Comparison of ENCODE assay signal across 22 cellular contexts in the genomic region with DNA sequence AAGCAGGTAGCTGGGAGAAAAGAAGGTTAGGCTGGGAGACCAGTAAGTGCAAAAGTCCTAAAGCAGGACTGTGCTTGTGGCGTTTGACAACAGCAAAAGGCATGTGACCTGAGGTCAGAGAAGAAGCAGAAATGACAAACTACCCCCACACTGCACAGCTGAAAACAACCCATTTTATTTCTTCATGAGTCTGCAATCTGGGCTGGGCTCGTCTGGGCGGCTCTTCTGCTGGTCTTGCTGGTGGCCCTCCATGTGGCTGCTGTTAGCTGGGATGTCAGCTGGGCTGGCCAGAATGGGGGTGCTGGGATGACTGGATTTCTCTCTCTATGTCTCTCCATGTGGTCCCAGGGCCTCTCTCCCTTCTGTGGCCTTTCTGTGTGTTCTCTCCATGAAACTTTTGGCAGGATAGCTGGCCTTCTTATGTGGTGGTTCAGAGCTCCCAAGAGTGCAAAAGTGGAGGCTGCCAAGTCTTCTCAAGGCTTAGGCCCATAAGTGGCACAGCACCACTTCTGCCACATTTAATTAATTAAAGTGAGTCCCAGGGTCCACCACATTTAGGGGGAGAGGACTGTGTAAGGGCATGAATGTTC.
"Had no signal": no experiment of that assay in that cellular context is flagged by ENCODE, and none has a peak within 500 bp of the region (broad histone marks: within the 10 kb centered on the region; RNA-seq: fewer than 3 reads in every experiment).

No MANE protein-coding gene starts in this region.

- H3K9me3 ChIP-seq: pancreas, thoracic aorta, upper lobe of left lung had no signal

- H3K4me1 ChIP-seq: pancreas, spleen had no signal

- H3K4me3 ChIP-seq: cardiac muscle cell, left ventricle myocardium inferior, pancreas, spleen, thoracic aorta, upper lobe of left lung had no signal

- H3K27me3 ChIP-seq: pancreas, upper lobe of left lung had no signal

- H3K36me3 Mint-ChIP-seq: activated CD8-positive, alpha-beta memory T cell treated with anti-CD3 and anti-CD28 coated beads, Interleukin-2, amount 10 ng/mL, durations not matched to agents 7 days and 5 days; activated naive CD4-positive, alpha-beta T cell treated with anti-CD3 and anti-CD28 coated beads, Interleukin-2, amount 10 ng/mL, durations not matched to agents 7 days and 5 days; immature natural killer cell had no signal

- H3K9me3 Mint-ChIP-seq: activated CD4-positive, alpha-beta memory T cell treated with anti-CD3 and anti-CD28 coated beads, Interleukin-2, amount 10 ng/mL, durations not matched to agents 7 days and 5 days; activated naive CD4-positive, alpha-beta T cell treated with anti-CD3 and anti-CD28 coated beads, Interleukin-2, amount 10 ng/mL, durations not matched to agents 7 days and 5 days; immature natural killer cell had no signal

- H3K4me1 Mint-ChIP-seq: activated CD4-positive, alpha-beta memory T cell treated with anti-CD3 and anti-CD28 coated beads, Interleukin-2, amount 10 ng/mL, durations not matched to agents 7 days and 5 days; activated CD4-positive, alpha-beta T cell treated with anti-CD3 and anti-CD28 coated beads, Interleukin-2, amount 10 ng/mL, durations not matched to agents 24 days and 14 days; activated CD8-positive, alpha-beta memory T cell treated with anti-CD3 and anti-CD28 coated beads, Interleukin-2, amount 10 ng/mL, durations not matched to agents 7 days and 5 days; activated naive CD4-positive, alpha-beta T cell treated with anti-CD3 and anti-CD28 coated beads, Interleukin-2, amount 10 ng/mL, durations not matched to agents 7 days and 5 days; immature natural killer cell; T-helper 17 cell had no signal

- DNase-seq: activated CD4-positive, alpha-beta memory T cell treated with anti-CD3 and anti-CD28 coated beads, Interleukin-2, amount 10 ng/mL, durations not matched to agents 7 days and 5 days; activated CD4-positive, alpha-beta T cell treated with anti-CD3 and anti-CD28 coated beads, Interleukin-2, amount 10 ng/mL, durations not matched to agents 24 days and 14 days; activated CD8-positive, alpha-beta memory T cell treated with anti-CD3 and anti-CD28 coated beads, Interleukin-2, amount 10 ng/mL, durations not matched to agents 7 days and 5 days; activated effector memory CD4-positive, alpha-beta T cell treated with anti-CD3 and anti-CD28 coated beads, Interleukin-2, amount 50 U/mL, for 16 hours; activated naive CD4-positive, alpha-beta T cell treated with anti-CD3 and anti-CD28 coated beads, Interleukin-2, amount 10 ng/mL, durations not matched to agents 7 days and 5 days; activated T-cell treated with anti-CD3 and anti-CD28 coated beads for 4 hours; amygdala; foreskin melanocyte; immature natural killer cell; kidney glomerular epithelial cell; left ventricle myocardium inferior; midbrain; nephron progenitor cell; pancreas; spleen; stimulated activated CD4-positive, alpha-beta T cell treated with anti-CD3 and anti-CD28 coated beads, Interleukin-4, amount 100 ng/mL, for 1 hour; stimulated activated naive CD4-positive, alpha-beta T cell; T-helper 17 cell; upper lobe of left lung had no signal

- ATAC-seq: activated CD4-positive, CD25-positive, alpha-beta regulatory T cell treated with anti-CD3 and anti-CD28 coated beads, Interleukin-2, amount 50 U/mL, for 24 hours; activated CD8-positive, alpha-beta memory T cell treated with anti-CD3 and anti-CD28 coated beads, Interleukin-2, amount 10 ng/mL, durations not matched to agents 7 days and 5 days; pancreas; T-helper 17 cell had no signal

- H3K4me3 Mint-ChIP-seq: activated CD4-positive, alpha-beta memory T cell treated with anti-CD3 and anti-CD28 coated beads, Interleukin-2, amount 10 ng/mL, durations not matched to agents 7 days and 5 days; activated CD4-positive, alpha-beta T cell treated with anti-CD3 and anti-CD28 coated beads, Interleukin-2, amount 10 ng/mL, durations not matched to agents 24 days and 14 days; activated CD8-positive, alpha-beta memory T cell treated with anti-CD3 and anti-CD28 coated beads, Interleukin-2, amount 10 ng/mL, durations not matched to agents 7 days and 5 days; activated naive CD4-positive, alpha-beta T cell treated with anti-CD3 and anti-CD28 coated beads, Interleukin-2, amount 10 ng/mL, durations not matched to agents 7 days and 5 days; immature natural killer cell; nephron progenitor cell; T-helper 17 cell had no signal

- H3K36me3 ChIP-seq: cardiac muscle cell, left ventricle myocardium inferior, pancreas, spleen, thoracic aorta, upper lobe of left lung had no signal

- H3K27ac ChIP-seq: cardiac muscle cell, left ventricle myocardium inferior, pancreas, spleen, thoracic aorta, upper lobe of left lung had no signal

- H3K27ac Mint-ChIP-seq: activated CD4-positive, alpha-beta memory T cell treated with anti-CD3 and anti-CD28 coated beads, Interleukin-2, amount 10 ng/mL, durations not matched to agents 7 days and 5 days; activated CD4-positive, alpha-beta T cell treated with anti-CD3 and anti-CD28 coated beads, Interleukin-2, amount 10 ng/mL, durations not matched to agents 24 days and 14 days; activated CD8-positive, alpha-beta memory T cell treated with anti-CD3 and anti-CD28 coated beads, Interleukin-2, amount 10 ng/mL, durations not matched to agents 7 days and 5 days; activated naive CD4-positive, alpha-beta T cell treated with anti-CD3 and anti-CD28 coated beads, Interleukin-2, amount 10 ng/mL, durations not matched to agents 7 days and 5 days; immature natural killer cell; nephron progenitor cell; T-helper 17 cell had no signal
